In the genomic region with DNA sequence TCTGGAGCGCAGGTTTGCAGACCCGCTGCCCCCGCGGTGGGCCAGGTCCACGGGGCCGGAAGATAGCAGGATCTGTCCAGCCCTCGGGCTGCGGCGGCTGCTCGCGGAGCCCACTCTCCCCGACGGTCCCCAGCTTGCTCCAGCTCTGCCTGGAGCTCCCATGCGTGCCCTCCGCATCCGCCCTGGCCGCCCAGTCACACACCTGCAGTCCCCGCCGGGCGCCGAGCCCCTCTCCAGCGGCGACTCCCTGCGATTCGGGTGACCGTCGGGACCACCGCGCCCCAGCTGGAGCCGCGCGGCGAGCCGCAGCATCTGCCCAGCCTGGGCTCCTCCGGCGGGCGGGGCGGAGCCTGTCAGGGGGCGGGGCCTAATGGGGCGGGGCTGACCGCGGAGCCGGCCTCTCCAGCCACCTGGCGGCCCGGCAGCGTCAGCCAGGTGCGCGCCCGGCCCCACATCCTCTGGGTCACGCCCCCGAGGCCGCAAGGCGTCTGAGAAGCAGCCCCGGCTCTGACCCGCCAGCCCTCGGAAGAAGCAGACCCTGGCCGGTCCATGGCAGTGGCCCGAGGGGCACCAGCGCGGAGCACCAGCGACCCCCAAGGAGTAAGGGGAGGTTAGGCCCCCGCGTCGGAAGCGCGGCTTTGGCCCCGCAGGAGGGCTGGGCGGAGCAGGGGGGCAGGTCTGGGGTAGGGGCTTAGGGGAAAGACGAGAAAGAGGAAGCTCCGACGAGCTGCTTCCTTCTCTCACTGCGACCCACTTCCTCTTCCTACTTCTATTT, we compare ENCODE assay signal across 8 cellular contexts. TPM values are rescaled to one million over a fixed set of nuclear protein-coding genes. Genes with fewer than 3 reads are reported as not detected.
DNase-seq lines count a peak whose midpoint lies in the region; ATAC-seq and TF ChIP-seq lines count a peak whose summit lies in the region.

A gene with protein sequence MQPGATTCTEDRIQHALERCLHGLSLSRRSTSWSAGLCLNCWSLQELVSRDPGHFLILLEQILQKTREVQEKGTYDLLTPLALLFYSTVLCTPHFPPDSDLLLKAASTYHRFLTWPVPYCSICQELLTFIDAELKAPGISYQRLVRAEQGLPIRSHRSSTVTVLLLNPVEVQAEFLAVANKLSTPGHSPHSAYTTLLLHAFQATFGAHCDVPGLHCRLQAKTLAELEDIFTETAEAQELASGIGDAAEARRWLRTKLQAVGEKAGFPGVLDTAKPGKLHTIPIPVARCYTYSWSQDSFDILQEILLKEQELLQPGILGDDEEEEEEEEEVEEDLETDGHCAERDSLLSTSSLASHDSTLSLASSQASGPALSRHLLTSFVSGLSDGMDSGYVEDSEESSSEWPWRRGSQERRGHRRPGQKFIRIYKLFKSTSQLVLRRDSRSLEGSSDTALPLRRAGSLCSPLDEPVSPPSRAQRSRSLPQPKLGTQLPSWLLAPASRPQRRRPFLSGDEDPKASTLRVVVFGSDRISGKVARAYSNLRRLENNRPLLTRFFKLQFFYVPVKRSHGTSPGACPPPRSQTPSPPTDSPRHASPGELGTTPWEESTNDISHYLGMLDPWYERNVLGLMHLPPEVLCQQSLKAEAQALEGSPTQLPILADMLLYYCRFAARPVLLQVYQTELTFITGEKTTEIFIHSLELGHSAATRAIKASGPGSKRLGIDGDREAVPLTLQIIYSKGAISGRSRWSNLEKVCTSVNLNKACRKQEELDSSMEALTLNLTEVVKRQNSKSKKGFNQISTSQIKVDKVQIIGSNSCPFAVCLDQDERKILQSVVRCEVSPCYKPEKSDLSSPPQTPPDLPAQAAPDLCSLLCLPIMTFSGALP (minus strand): TSS at position 314 of the 775 bp plus-strand sequence. CDS start 54,213 bp downstream, outside the sequence.

- peak within 1 kb of the TSS; percentile 97 for H3K27ac Mint-ChIP-seq in activated CD8-positive, alpha-beta T cell treated with anti-CD3 and anti-CD28 coated beads, Interleukin-2, amount 10 ng/mL, durations not matched to agents 7 days and 5 days

- H3K4me1 ChIP-seq in foreskin keratinocyte: no peaks in the 10 kb centered on the region
- no peaks in the 10 kb centered on the region for H3K4me1 ChIP-seq in upper lobe of right lung

- H3K9me3 Mint-ChIP-seq in activated CD8-positive, alpha-beta T cell treated with anti-CD3 and anti-CD28 coated beads, Interleukin-2, amount 10 ng/mL, durations not matched to agents 7 days and 5 days (ENCODE audit: insufficient read depth): peaks cover 11% of the 10 kb centered on the region

- H3K27ac ChIP-seq in 22Rv1: no peak within 1 kb of the TSS
- no peak within 1 kb of the TSS for H3K27ac ChIP-seq in foreskin keratinocyte
- peak within 1 kb of the TSS; percentile 85 for H3K27ac ChIP-seq in upper lobe of right lung

- H3K4me1 Mint-ChIP-seq in activated CD8-positive, alpha-beta T cell treated with anti-CD3 and anti-CD28 coated beads, Interleukin-2, amount 10 ng/mL, durations not matched to agents 7 days and 5 days (ENCODE audit: low read depth): peaks cover 60% of the 10 kb centered on the region

- POLR2A ChIA-PET in activated CD8-positive, alpha-beta T cell treated with anti-CD3 and anti-CD28 coated beads, Interleukin-2, amount 10 ng/mL, durations not matched to agents 7 days and 5 days (lab: Charles Lee): interaction anchor here (0.6 to 3.9 kb wide), 11 partner anchors 9 to 108 kb away, joined by 3 to 29 read pairs (median 5); no protein-coding TSS in a partner anchor

- no peaks in the 10 kb centered on the region for H3K36me3 ChIP-seq in upper lobe of right lung

- H3K9me3 ChIP-seq in upper lobe of right lung: no peaks in the 10 kb centered on the region

- H3K27me3 ChIP-seq in foreskin keratinocyte: peaks cover 25% of the 10 kb centered on the region
- H3K27me3 ChIP-seq in upper lobe of right lung: peaks cover 18% of the 10 kb centered on the region

- TF ChIP-seq CTCF in 22Rv1 (IDR thresholded peaks at IDR 0.05): peak; percentile 36
- peak; percentile 17 for TF ChIP-seq CTCF in foreskin keratinocyte (conservative IDR thresholded peaks at IDR 0.05)
- no peak for TF ChIP-seq CTCF in upper lobe of right lung (IDR thresholded peaks at IDR 0.05)

- CTCF ChIA-PET in activated CD8-positive, alpha-beta T cell treated with anti-CD3 and anti-CD28 coated beads, Interleukin-2, amount 10 ng/mL, durations not matched to agents 7 days and 5 days (lab: Charles Lee): interaction anchor here (0.6 to 4.9 kb wide), 7 partner anchors 9 to 70 kb away, joined by 3 to 28 read pairs (median 6); no protein-coding TSS in a partner anchor

- intact Hi-C loops in posterior vena cava (cut with DNase I) (loop anchor here in 1 of 2 donors (2.0 kb wide), 1 partner anchor 35 kb away; no protein-coding TSS in a partner anchor), upper lobe of right lung (cut with DNase I) (no loop called here)

- H3K36me3 Mint-ChIP-seq in activated CD8-positive, alpha-beta T cell treated with anti-CD3 and anti-CD28 coated beads, Interleukin-2, amount 10 ng/mL, durations not matched to agents 7 days and 5 days (ENCODE audit: low read depth): peaks cover 57% of the 10 kb centered on the region

- peak within 1 kb of the TSS; percentile 61 for H3K4me3 ChIP-seq in upper lobe of right lung

- DNase-seq in Kasumi-1 (lab: John Stamatoyannopoulos, UW) (peak; percentile 46 to 55), foreskin keratinocyte (no peak), posterior vena cava (ENCODE audit: low spot score) (peak; percentile 89), upper lobe of right lung (peak; percentile 86), epidermal melanocyte (ENCODE audit: insufficient read length, low spot score) (no peak)
- peak; percentile 86 for DNase-seq in activated CD8-positive, alpha-beta T cell treated with anti-CD3 and anti-CD28 coated beads, Interleukin-2, amount 10 ng/mL, durations not matched to agents 7 days and 5 days

- H3K4me3 Mint-ChIP-seq in activated CD8-positive, alpha-beta T cell treated with anti-CD3 and anti-CD28 coated beads, Interleukin-2, amount 10 ng/mL, durations not matched to agents 7 days and 5 days: peak within 1 kb of the TSS; percentile 99

- ATAC-seq in GM19467 (IDR thresholded peaks at IDR 0.05; ENCODE audit: unreplicated experiment) (peak; percentile 49), foreskin keratinocyte (peak; percentile 88), upper lobe of right lung (peak; percentile 92)
- peak; percentile 81 for ATAC-seq in activated CD8-positive, alpha-beta T cell treated with anti-CD3 and anti-CD28 coated beads, Interleukin-2, amount 10 ng/mL, durations not matched to agents 7 days and 5 days

- no peaks in the 10 kb centered on the region for H3K27me3 Mint-ChIP-seq in activated CD8-positive, alpha-beta T cell treated with anti-CD3 and anti-CD28 coated beads, Interleukin-2, amount 10 ng/mL, durations not matched to agents 7 days and 5 days (ENCODE audit: low read depth)

RNA-seq across cellular contexts. Expression of the gene that starts here (rescaled TPM):
- total RNA-seq in activated CD8-positive, alpha-beta T cell treated with anti-CD3 and anti-CD28 coated beads, Interleukin-2, amount 10 ng/mL, durations not matched to agents 7 days and 5 days: 10 to 100 TPM; 73.9 to 77.9 TPM
- total RNA-seq in foreskin keratinocyte: not detected in 2 replicates
- polyA plus RNA-seq in foreskin keratinocyte: not detected in 2 replicates
- total RNA-seq in posterior vena cava: 10 to 100 TPM; 15.2 to 18.0 TPM
- total RNA-seq in upper lobe of right lung: 37.7 TPM

Comparison
In these comparisons a context has a peak if more than half of its experiments do, and no peak if none do; other contexts are left out.
1. RNA of the gene that starts here (total RNA-seq): 73.9 to 77.9 TPM in activated CD8-positive, alpha-beta T cell treated with anti-CD3 and anti-CD28 coated beads, Interleukin-2, amount 10 ng/mL, durations not matched to agents 7 days and 5 days, 37.7 TPM in upper lobe of right lung (single experiment) and 15.2 to 18.0 TPM in posterior vena cava; not detected in foreskin keratinocyte; every median in the first group is over 10 times any median in the second.
2. Peak in ATAC-seq in foreskin keratinocyte; RNA of the gene not detected or under 1 TPM.
3. DNase-seq: peak in Kasumi-1 (2 of 2), activated CD8-positive, alpha-beta T cell treated with anti-CD3 and anti-CD28 coated beads, Interleukin-2, amount 10 ng/mL, durations not matched to agents 7 days and 5 days (single experiment), posterior vena cava (single experiment) and upper lobe of right lung (single experiment); none in foreskin keratinocyte (0 of 2) and epidermal melanocyte (single experiment).
4. Peak in every context shown above with its lines, with median percentiles within 50 percentile points of each other: ATAC-seq.